ENCODE assay signal across 20 cellular contexts in genomic region chr3:42735609-42736008, GRCh38. TPM values are rescaled to one million over a fixed set of nuclear protein-coding genes. Genes with fewer than 3 reads are reported as not detected.
DNase-seq lines count a peak whose midpoint lies in the region; ATAC-seq, FAIRE-seq and TF ChIP-seq lines count a peak whose summit lies in the region.
"Had no signal": no experiment of that assay in that cellular context is flagged by ENCODE, and none has a peak within 500 bp of the region (broad histone marks: within the 10 kb centered on the region; RNA-seq: fewer than 3 reads in every experiment).

No MANE protein-coding gene starts in this region.

- CTCF ChIA-PET in activated CD4-positive, alpha-beta T cell treated with anti-CD3 and anti-CD28 coated beads, Interleukin-2, amount 10 ng/mL, durations not matched to agents 7 days and 5 days (lab: Charles Lee) = no interaction called here
- CTCF ChIA-PET in activated CD8-positive, alpha-beta memory T cell treated with anti-CD3 and anti-CD28 coated beads, Interleukin-2, amount 10 ng/mL, durations not matched to agents 7 days and 5 days (lab: Charles Lee) = interaction anchor here (1.1 to 1.6 kb wide), 2 partner anchors 10 to 12 kb away, joined by 4 to 5 read pairs; no protein-coding TSS in a partner anchor
- CTCF ChIA-PET in H1 (lab: Charles Lee; ENCODE audit: partially characterized antibody) = interaction anchor here (0.9 to 4.6 kb wide), 13 partner anchors 10 to 192 kb away, joined by 3 to 28 read pairs (median 5); no protein-coding TSS in a partner anchor

- H3K27me3 Mint-ChIP-seq in activated CD4-positive, alpha-beta T cell treated with anti-CD3 and anti-CD28 coated beads, Interleukin-2, amount 10 ng/mL, durations not matched to agents 7 days and 5 days = peaks cover 5% of the 10 kb centered on the region
- no peaks in the 10 kb centered on the region for H3K27me3 Mint-ChIP-seq in activated CD8-positive, alpha-beta memory T cell treated with anti-CD3 and anti-CD28 coated beads, Interleukin-2, amount 10 ng/mL, durations not matched to agents 7 days and 5 days
- peaks cover 2% of the 10 kb centered on the region for H3K27me3 Mint-ChIP-seq in osteocyte (ENCODE audit: unreplicated experiment)
- H3K27me3 Mint-ChIP-seq: CD4-positive, alpha-beta T cell; IgD-negative memory B cell had no signal

- peak; percentile 0 for DNase-seq in activated CD4-positive, alpha-beta T cell treated with anti-CD3 and anti-CD28 coated beads for 1 hour
- no peak for DNase-seq in activated CD4-positive, alpha-beta T cell treated with anti-CD3 and anti-CD28 coated beads, Interleukin-2, amount 10 ng/mL, durations not matched to agents 7 days and 5 days
- peak; percentile 23 for DNase-seq in activated CD8-positive, alpha-beta memory T cell treated with anti-CD3 and anti-CD28 coated beads, Interleukin-2, amount 10 ng/mL, durations not matched to agents 7 days and 5 days
- DNase-seq in H1 (ENCODE audit: low read depth in 1 of 2, low spot score in 2 of 2) (peak in 1 of 2 experiments; percentile 42), osteocyte (ENCODE audit: extremely low spot score, unreplicated experiment) (peak; percentile 80), NCI-H2029 (lab: John Stamatoyannopoulos, UW) (no peak), NCI-H187 treated with DMSO at 0.1 percent for 48 hours (lab: John Stamatoyannopoulos, UW) (no peak)
- DNase-seq: BE2C; CD4-positive, alpha-beta T cell; NCI-H1930; NCI-H2171; NCI-H446 treated with DMSO at 0.1 percent for 48 hours; NCI-H774; PC-9 had no signal

- no peak overlapping the region for H2AFZ ChIP-seq in H1 (ENCODE audit: low read length)
- H2AFZ ChIP-seq: PC-9 had no signal

- peak overlapping the region; percentile 10 for H4K5ac ChIP-seq in H1 (ENCODE audit: insufficient read length, low read depth, low read length)

- peak overlapping the region; percentile 88; the same call in 1 of the 2 replicates for H2BK5ac ChIP-seq in H1 (ENCODE audit: low read depth, low read length)

- WGBS in H1 (ENCODE audit: extremely low coverage in 1 of 2, insufficient coverage in 1 of 2, insufficient read length in 1 of 2, insufficient replicate concordance in 2 of 2, low coverage in 1 of 2, low lambda C conversion rate in 2 of 2, missing lambda C conversion rate in 1 of 2), 2 experiments = 89% methylated on average over 12 of the region's 12 CpGs; no CpG with 5 or more reads in 1 of the 2 experiments

- H3K36me3 Mint-ChIP-seq in activated CD4-positive, alpha-beta T cell treated with anti-CD3 and anti-CD28 coated beads, Interleukin-2, amount 10 ng/mL, durations not matched to agents 7 days and 5 days (ENCODE audit: low read depth) = no peaks in the 10 kb centered on the region
- H3K36me3 Mint-ChIP-seq in activated CD8-positive, alpha-beta memory T cell treated with anti-CD3 and anti-CD28 coated beads, Interleukin-2, amount 10 ng/mL, durations not matched to agents 7 days and 5 days = no peaks in the 10 kb centered on the region
- no peaks in the 10 kb centered on the region for H3K36me3 Mint-ChIP-seq in osteocyte (ENCODE audit: unreplicated experiment)
- H3K36me3 Mint-ChIP-seq: IgD-negative memory B cell had no signal

- peak overlapping the region; percentile 94 for H4K91ac ChIP-seq in H1 (replicated peaks; ENCODE audit: insufficient read length, low read length)

- H3K4me1 ChIP-seq in H1 (replicated peaks in 1 of 4; ENCODE audit: control insufficient read depth in 3 of 4, insufficient read depth in 4 of 4, low read length in 3 of 4) = peaks cover 0 to 33% (median 18%) of the 10 kb centered on the region in 4 experiments; a peak in 5 of 7 replicates
- H3K4me1 ChIP-seq: BE2C had no signal

- peak overlapping the region; percentile 49; the same call in 1 of the 2 replicates for H2AK5ac ChIP-seq in H1 (ENCODE audit: low read depth, low read length)

- peak overlapping the region; percentile 20 for H3K4ac ChIP-seq in H1 (replicated peaks; ENCODE audit: insufficient read length, low read depth, low read length)

- H3K4me2 ChIP-seq in H1 (ENCODE audit: insufficient read depth in 1 of 2, low read depth in 2 of 2, low read length in 2 of 2) = peak overlapping the region in 1 of 2 experiments; percentile 31; a peak in 1 of 4 replicates
- H3K4me2 ChIP-seq: PC-9 had no signal

- H3K4me3 Mint-ChIP-seq in activated CD4-positive, alpha-beta T cell treated with anti-CD3 and anti-CD28 coated beads, Interleukin-2, amount 10 ng/mL, durations not matched to agents 7 days and 5 days = no peak overlapping the region
- H3K4me3 Mint-ChIP-seq in activated CD8-positive, alpha-beta memory T cell treated with anti-CD3 and anti-CD28 coated beads, Interleukin-2, amount 10 ng/mL, durations not matched to agents 7 days and 5 days = no peak overlapping the region
- H3K4me3 Mint-ChIP-seq in osteocyte (ENCODE audit: unreplicated experiment) = no peak overlapping the region
- H3K4me3 Mint-ChIP-seq: CD4-positive, alpha-beta T cell; IgD-negative memory B cell had no signal

- TF ChIP-seq RAD21 in H1 (IDR thresholded peaks at IDR 0.05 in 1 of 2, conservative IDR thresholded peaks at IDR 0.05 in 1 of 2; ENCODE audit: low read depth in 2 of 2, low read length in 2 of 2) = no peak

- no peak overlapping the region for H3K14ac ChIP-seq in H1 (ENCODE audit: insufficient read length)

- TF ChIP-seq CTCF in H1 (IDR thresholded peaks at IDR 0.05; ENCODE audit: control extremely low read depth in 1 of 3, insufficient read depth in 1 of 3, low read depth in 1 of 3, low read length in 3 of 3) (no peak), osteocyte (IDR thresholded peaks at IDR 0.05) (no peak)

- no peak overlapping the region for H2BK120ac ChIP-seq in H1 (replicated peaks; ENCODE audit: low read depth, low read length)

- no peak for ATAC-seq in activated CD8-positive, alpha-beta memory T cell treated with anti-CD3 and anti-CD28 coated beads, Interleukin-2, amount 10 ng/mL, durations not matched to agents 7 days and 5 days
- no peak for ATAC-seq in HG03432 (IDR thresholded peaks at IDR 0.05; ENCODE audit: unreplicated experiment)

- H3K23ac ChIP-seq in H1 (ENCODE audit: insufficient read length) = no peak overlapping the region

- no peaks in the 10 kb centered on the region for H3K23me2 ChIP-seq in H1 (ENCODE audit: low read depth, low read length)

- peak overlapping the region; percentile 84; the same call in 1 of the 2 replicates for H2BK15ac ChIP-seq in H1 (ENCODE audit: low read length)

- no peaks in the 10 kb centered on the region for H3K4me1 Mint-ChIP-seq in activated CD4-positive, alpha-beta T cell treated with anti-CD3 and anti-CD28 coated beads, Interleukin-2, amount 10 ng/mL, durations not matched to agents 7 days and 5 days
- no peaks in the 10 kb centered on the region for H3K4me1 Mint-ChIP-seq in activated CD8-positive, alpha-beta memory T cell treated with anti-CD3 and anti-CD28 coated beads, Interleukin-2, amount 10 ng/mL, durations not matched to agents 7 days and 5 days
- no peaks in the 10 kb centered on the region for H3K4me1 Mint-ChIP-seq in osteocyte (ENCODE audit: unreplicated experiment)

- TF ChIP-seq POLR2A in H1 (IDR thresholded peaks at IDR 0.05; ENCODE audit: control extremely low read depth in 1 of 2, low read depth in 2 of 2, low read length in 2 of 2) = no peak

- no peaks in the 10 kb centered on the region for H4K20me1 ChIP-seq in H1 (replicated peaks in 1 of 2; ENCODE audit: control insufficient read depth in 1 of 2, insufficient read depth in 2 of 2, low read length in 2 of 2)

- H3K9me3 Mint-ChIP-seq in activated CD4-positive, alpha-beta T cell treated with anti-CD3 and anti-CD28 coated beads, Interleukin-2, amount 10 ng/mL, durations not matched to agents 7 days and 5 days = no peaks in the 10 kb centered on the region
- no peaks in the 10 kb centered on the region for H3K9me3 Mint-ChIP-seq in activated CD8-positive, alpha-beta memory T cell treated with anti-CD3 and anti-CD28 coated beads, Interleukin-2, amount 10 ng/mL, durations not matched to agents 7 days and 5 days (ENCODE audit: low read depth)
- H3K9me3 Mint-ChIP-seq in osteocyte (ENCODE audit: unreplicated experiment) = no peaks in the 10 kb centered on the region
- H3K9me3 Mint-ChIP-seq: CD4-positive, alpha-beta T cell; IgD-negative memory B cell had no signal

- no peak overlapping the region for H3K27ac ChIP-seq in H1 (ENCODE audit: low read depth, low read length)
- H3K27ac ChIP-seq: 22Rv1, PC-9 had no signal

- no peaks in the 10 kb centered on the region for H3K36me3 ChIP-seq in H1 (ENCODE audit: control insufficient read depth in 2 of 4, insufficient read depth in 4 of 4, low read length in 3 of 4)
- H3K36me3 ChIP-seq: BE2C had no signal

- no peaks in the 10 kb centered on the region for H3K79me1 ChIP-seq in H1 (ENCODE audit: low read depth, low read length)

- no peak for FAIRE-seq in H1 (lab: Jason Lieb, UNC)
- FAIRE-seq: H54 had no signal

- H3K27ac Mint-ChIP-seq in activated CD4-positive, alpha-beta T cell treated with anti-CD3 and anti-CD28 coated beads, Interleukin-2, amount 10 ng/mL, durations not matched to agents 7 days and 5 days = no peak overlapping the region
- H3K27ac Mint-ChIP-seq in activated CD8-positive, alpha-beta memory T cell treated with anti-CD3 and anti-CD28 coated beads, Interleukin-2, amount 10 ng/mL, durations not matched to agents 7 days and 5 days = no peak overlapping the region
- H3K27ac Mint-ChIP-seq in osteocyte (ENCODE audit: unreplicated experiment) = no peak overlapping the region
- H3K27ac Mint-ChIP-seq: CD4-positive, alpha-beta T cell; IgD-negative memory B cell had no signal

- POLR2A ChIA-PET in activated CD4-positive, alpha-beta T cell treated with anti-CD3 and anti-CD28 coated beads, Interleukin-2, amount 10 ng/mL, durations not matched to agents 7 days and 5 days (lab: Charles Lee) = no interaction called here
- POLR2A ChIA-PET in H1 (lab: Charles Lee; ENCODE audit: partially characterized antibody) = no interaction called here

- H3K27me3 ChIP-seq in H1 (replicated peaks in 1 of 4; ENCODE audit: control insufficient read depth in 3 of 4, extremely low read depth in 1 of 4, insufficient read depth in 3 of 4, low read length in 3 of 4) = 0 out of 7 replicates have a peak, but pooled peaks cover 0 to 3% (median 0%) of the 10 kb centered on the region in 4 experiments
- H3K27me3 ChIP-seq: BE2C had no signal

- peak overlapping the region; percentile 99 for H2BK20ac ChIP-seq in H1 (ENCODE audit: low read length)

- no peaks in the 10 kb centered on the region for H3K79me2 ChIP-seq in H1 (ENCODE audit: control insufficient read depth in 1 of 2, insufficient read depth in 2 of 2, low read length in 2 of 2)

- peak overlapping the region; percentile 64 for H3K18ac ChIP-seq in H1 (ENCODE audit: extremely low read depth, low read length)

- peak overlapping the region; percentile 86; the same call in 1 of the 2 replicates for H2BK12ac ChIP-seq in H1 (ENCODE audit: low read depth, low read length)

- no peak for TF ChIP-seq EP300 in H1 (IDR thresholded peaks at IDR 0.05; ENCODE audit: borderline replicate concordance in 1 of 2, low read depth in 2 of 2, low read length in 2 of 2)

- H3K56ac ChIP-seq in H1 (replicated peaks; ENCODE audit: insufficient read length, low read depth, low read length) = no peak overlapping the region

- no peak overlapping the region for H4K8ac ChIP-seq in H1 (ENCODE audit: extremely low read depth, insufficient read depth, low read length)

- no peak overlapping the region for H3K4me3 ChIP-seq in H1 (ENCODE audit: extremely low read depth in 1 of 4, insufficient read depth in 2 of 4, low read depth in 3 of 4, low read length in 4 of 4)
- H3K4me3 ChIP-seq: PC-9 had no signal

- no peak overlapping the region for H3K9ac ChIP-seq in H1 (replicated peaks in 1 of 4; ENCODE audit: extremely low read depth in 1 of 4, low read depth in 3 of 4, low read length in 3 of 4)

- no peaks in the 10 kb centered on the region for H3K9me3 ChIP-seq in H1 (ENCODE audit: insufficient read depth in 2 of 2, low read depth in 1 of 2, low read length in 1 of 2)
- H3K9me3 ChIP-seq: BE2C had no signal

RNA-seq across cellular contexts. Expression of gene HHATL, which starts 33.0 kb away (rescaled TPM):
- total RNA-seq in activated CD4-positive, alpha-beta T cell treated with anti-CD3 and anti-CD28 coated beads, Interleukin-2, amount 10 ng/mL, durations not matched to agents 7 days and 5 days = not detected
- total RNA-seq in activated CD8-positive, alpha-beta memory T cell treated with anti-CD3 and anti-CD28 coated beads, Interleukin-2, amount 10 ng/mL, durations not matched to agents 7 days and 5 days = not detected
- not detected in 2 replicates for total RNA-seq in H1 (2021; fragmentation: NEBNext Ultra II Directional; extraction: Animal tissue kit (Norgen Biotek cat#: 25700))
- 0.16 and 0.18 TPM in 2 replicates for polyA plus RNA-seq in H1 (2011; rRNA removed)
- polyA plus RNA-seq in H1 (2011; cell fraction: cytosol; rRNA removed) = 0.45 TPM
- polyA plus RNA-seq in H1 (2011; cell fraction: nucleus; rRNA removed) = 1.0 TPM
- 0.11 to 0.64 TPM (median 0.47 TPM) in 3 of 4 replicates, not detected in the other for polyA plus RNA-seq in H1 (2012, experiment 1 of 2)
- polyA plus RNA-seq in H1 (2012, experiment 2 of 2) = not detected
- polyA plus RNA-seq in H1 (2013, experiment 1 of 2) = 0.08 TPM
- polyA plus RNA-seq in H1 (2013, experiment 2 of 2) = 0.24 TPM
- polyA minus RNA-seq in H1 (2011; rRNA and poly(A)+ RNA removed) = 0.50 TPM in 1 of 2 replicates, not detected in the other
- polyA minus RNA-seq in H1 (2011; cell fraction: cytosol; rRNA and poly(A)+ RNA removed) = not detected
- polyA minus RNA-seq in H1 (2011; cell fraction: nucleus; rRNA and poly(A)+ RNA removed) = not detected
- total RNA-seq in osteocyte = not detected in 2 replicates
- total RNA-seq: CD4-positive, alpha-beta T cell; LHCN-M2; PC-9 had no signal
- polyA plus RNA-seq: AG04450, IgD-negative memory B cell had no signal

RNA-seq across cellular contexts. Expression of gene CCDC13, which starts 37.4 kb away (rescaled TPM):
- total RNA-seq in activated CD4-positive, alpha-beta T cell treated with anti-CD3 and anti-CD28 coated beads, Interleukin-2, amount 10 ng/mL, durations not matched to agents 7 days and 5 days = under 1 TPM; 0.60 to 0.65 TPM
- total RNA-seq in activated CD8-positive, alpha-beta memory T cell treated with anti-CD3 and anti-CD28 coated beads, Interleukin-2, amount 10 ng/mL, durations not matched to agents 7 days and 5 days = under 1 TPM; 0.35 to 0.41 TPM
- not detected in 2 replicates for total RNA-seq in H1 (2021; fragmentation: NEBNext Ultra II Directional; extraction: Animal tissue kit (Norgen Biotek cat#: 25700))
- 0.06 and 0.09 TPM in 2 replicates for polyA plus RNA-seq in H1 (2011; rRNA removed)
- polyA plus RNA-seq in H1 (2011; cell fraction: cytosol; rRNA removed) = 0.47 TPM
- polyA plus RNA-seq in H1 (2011; cell fraction: nucleus; rRNA removed) = 0.63 TPM
- 0.17 to 0.50 TPM in 2 of 4 replicates, not detected in the others for polyA plus RNA-seq in H1 (2012, experiment 1 of 2)
- not detected for polyA plus RNA-seq in H1 (2012, experiment 2 of 2)
- 0.34 TPM for polyA plus RNA-seq in H1 (2013, experiment 1 of 2)
- polyA plus RNA-seq in H1 (2013, experiment 2 of 2) = 0.40 TPM
- polyA minus RNA-seq in H1 (2011; rRNA and poly(A)+ RNA removed) = 0.19 TPM in 1 of 2 replicates, not detected in the other
- not detected for polyA minus RNA-seq in H1 (2011; cell fraction: cytosol; rRNA and poly(A)+ RNA removed)
- not detected for polyA minus RNA-seq in H1 (2011; cell fraction: nucleus; rRNA and poly(A)+ RNA removed)
- 0.30 TPM in 1 of 2 replicates, not detected in the other for total RNA-seq in osteocyte

RNA-seq across cellular contexts. Expression of gene KLHL40, which starts 50.3 kb away (rescaled TPM):
- total RNA-seq in activated CD4-positive, alpha-beta T cell treated with anti-CD3 and anti-CD28 coated beads, Interleukin-2, amount 10 ng/mL, durations not matched to agents 7 days and 5 days = not detected
- total RNA-seq in activated CD8-positive, alpha-beta memory T cell treated with anti-CD3 and anti-CD28 coated beads, Interleukin-2, amount 10 ng/mL, durations not matched to agents 7 days and 5 days = not detected
- not detected in 2 replicates for total RNA-seq in H1 (2021; fragmentation: NEBNext Ultra II Directional; extraction: Animal tissue kit (Norgen Biotek cat#: 25700))
- polyA plus RNA-seq in H1 (2011; rRNA removed) = 0.02 TPM in 1 of 2 replicates, not detected in the other
- not detected for polyA plus RNA-seq in H1 (2011; cell fraction: cytosol; rRNA removed)
- polyA plus RNA-seq in H1 (2011; cell fraction: nucleus; rRNA removed) = not detected
- polyA plus RNA-seq in H1 (2012, experiment 1 of 2) = not detected in 4 replicates
- not detected for polyA plus RNA-seq in H1 (2012, experiment 2 of 2)
- not detected for polyA plus RNA-seq in H1 (2013, experiment 1 of 2)
- polyA plus RNA-seq in H1 (2013, experiment 2 of 2) = not detected
- polyA minus RNA-seq in H1 (2011; rRNA and poly(A)+ RNA removed) = not detected in 2 replicates
- not detected for polyA minus RNA-seq in H1 (2011; cell fraction: cytosol; rRNA and poly(A)+ RNA removed)
- polyA minus RNA-seq in H1 (2011; cell fraction: nucleus; rRNA and poly(A)+ RNA removed) = not detected
- not detected in 2 replicates for total RNA-seq in osteocyte
- total RNA-seq: CD4-positive, alpha-beta T cell; PC-9 had no signal
- polyA plus RNA-seq: AG04450, IgD-negative memory B cell had no signal

Comparison
In these comparisons a context has a peak if more than half of its experiments do, and no peak if none do; other contexts are left out.
1. DNase-seq: peak in activated CD4-positive, alpha-beta T cell treated with anti-CD3 and anti-CD28 coated beads for 1 hour (single experiment), activated CD8-positive, alpha-beta memory T cell treated with anti-CD3 and anti-CD28 coated beads, Interleukin-2, amount 10 ng/mL, durations not matched to agents 7 days and 5 days (single experiment) and osteocyte (single experiment); none in activated CD4-positive, alpha-beta T cell treated with anti-CD3 and anti-CD28 coated beads, Interleukin-2, amount 10 ng/mL, durations not matched to agents 7 days and 5 days (single experiment), NCI-H2029 (single experiment) and NCI-H187 treated with DMSO at 0.1 percent for 48 hours (single experiment).